ENCODE assay signal across 10 cellular contexts in the genomic region with DNA sequence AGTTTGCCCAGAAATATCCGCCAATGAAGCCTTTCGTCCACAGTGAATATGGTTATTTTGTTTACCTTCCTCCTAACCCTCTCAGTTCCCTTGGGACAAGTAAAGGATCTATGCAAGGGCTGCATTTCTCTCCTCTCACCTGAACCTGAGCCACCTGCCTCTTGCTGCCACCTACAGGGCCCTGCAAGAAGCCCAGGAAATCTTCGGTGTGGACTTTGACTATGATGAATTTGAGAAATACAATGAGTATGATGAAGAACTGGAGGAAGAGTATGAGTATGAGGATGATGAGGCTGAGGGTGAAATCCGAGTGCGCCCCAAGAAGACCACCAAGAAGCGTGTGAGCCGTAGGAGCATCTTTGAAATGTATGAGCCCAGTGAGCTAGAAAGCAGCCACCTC. TPM values are rescaled to one million over a fixed set of nuclear protein-coding genes. Genes with fewer than 3 reads are reported as not detected.
DNase-seq lines count a peak whose midpoint lies in the region; ATAC-seq and TF ChIP-seq lines count a peak whose summit lies in the region.
"Had no signal": no experiment of that assay in that cellular context is flagged by ENCODE, and none has a peak within 500 bp of the region (broad histone marks: within the 10 kb centered on the region; RNA-seq: fewer than 3 reads in every experiment).

No MANE protein-coding gene starts in this region.

- no peaks in the 10 kb centered on the region for H3K27me3 Mint-ChIP-seq in naive thymus-derived CD4-positive, alpha-beta T cell

- peaks cover 20 to 66% (median 30%) of the 10 kb centered on the region in 5 donors for H3K36me3 Mint-ChIP-seq in naive thymus-derived CD4-positive, alpha-beta T cell

- POLR2A ChIA-PET in naive thymus-derived CD4-positive, alpha-beta T cell (lab: Charles Lee): interaction anchor here (1.0 to 1.6 kb wide), 4 partner anchors 15 to 31 kb away, joined by 3 to 8 read pairs (median 6); partner anchors contain the start of genes BLTP2, SDF2 and SUPT6H

- H3K4me1 ChIP-seq in naive thymus-derived CD4-positive, alpha-beta T cell (ENCODE audit: control insufficient read depth in 2 of 2, insufficient read depth in 2 of 2, low read length in 2 of 2): no peaks in the 10 kb centered on the region
- H3K4me1 ChIP-seq: upper lobe of left lung had no signal

- H3K27me3 ChIP-seq in naive thymus-derived CD4-positive, alpha-beta T cell (ENCODE audit: control insufficient read depth in 2 of 2, insufficient read depth in 2 of 2, low read length in 2 of 2): no peaks in the 10 kb centered on the region
- H3K27me3 ChIP-seq: upper lobe of left lung had no signal

- intact Hi-C loops in naive thymus-derived CD4-positive, alpha-beta T cell (cut with micrococcal nuclease): loop anchor here (1.0 kb wide), 1 partner anchor 29 kb away; no protein-coding TSS in a partner anchor
- intact Hi-C loops in Right ventricle myocardium superior (cut with DNase I): no loop called here

- H3K27ac ChIP-seq in naive thymus-derived CD4-positive, alpha-beta T cell (ENCODE audit: low read depth, low read length): no peak overlapping the region
- H3K27ac ChIP-seq: upper lobe of left lung had no signal

- no peaks in the 10 kb centered on the region for H3K9me3 Mint-ChIP-seq in naive thymus-derived CD4-positive, alpha-beta T cell

- peaks cover 50 to 93% (median 63%) of the 10 kb centered on the region in 3 experiments for H3K36me3 ChIP-seq in naive thymus-derived CD4-positive, alpha-beta T cell (ENCODE audit: control insufficient read depth in 2 of 3, insufficient read depth in 3 of 3, low read length in 3 of 3)

- ATAC-seq in naive thymus-derived CD4-positive, alpha-beta T cell: peak; percentile 44
- ATAC-seq in Right ventricle myocardium superior (ENCODE audit: poor library complexity): no peak
- ATAC-seq in omental fat pad (ENCODE audit: low FRiP score): no peak
- ATAC-seq in HG02852 (IDR thresholded peaks at IDR 0.05; ENCODE audit: unreplicated experiment): no peak
- ATAC-seq: Right ventricle myocardium inferior had no signal

- in situ Hi-C loops in astrocyte of the spinal cord (cut with HindIII; ENCODE audit: low sequenced_read_pairs): no loop called here

- H3K9me3 ChIP-seq in naive thymus-derived CD4-positive, alpha-beta T cell (ENCODE audit: control insufficient read depth in 2 of 3, low read length in 3 of 3): no peaks in the 10 kb centered on the region
- H3K9me3 ChIP-seq: upper lobe of left lung had no signal

- H3K27ac Mint-ChIP-seq in naive thymus-derived CD4-positive, alpha-beta T cell: peak overlapping the region in 2 of 9 donors; percentile 31 to 39

- no peak overlapping the region for H3K4me3 ChIP-seq in astrocyte of the spinal cord (ENCODE audit: low read depth, low read length)
- no peak overlapping the region for H3K4me3 ChIP-seq in naive thymus-derived CD4-positive, alpha-beta T cell (ENCODE audit: low read length)
- H3K4me3 ChIP-seq: upper lobe of left lung had no signal

- peak in 2 of 3 experiments; percentile 16 to 53 for DNase-seq in NCI-H1417 (lab: John Stamatoyannopoulos, UW)
- DNase-seq in NCI-H1417 treated with DMSO at 0.1 percent for 48 hours (lab: John Stamatoyannopoulos, UW): no peak
- peak; percentile 25 for DNase-seq in M059J (ENCODE audit: low read depth)
- DNase-seq in astrocyte of the spinal cord (ENCODE audit: low read depth, low spot score): no peak
- no peak for DNase-seq in naive thymus-derived CD4-positive, alpha-beta T cell
- no peak for DNase-seq in Right ventricle myocardium superior
- no peak for DNase-seq in omental fat pad (ENCODE audit: low spot score)
- DNase-seq: upper lobe of left lung had no signal

- CTCF ChIA-PET in naive thymus-derived CD4-positive, alpha-beta T cell (lab: Charles Lee): interaction anchor here (0.8 to 1.4 kb wide), 3 partner anchors 32 to 181 kb away, joined by 3 to 4 read pairs (median 3); no protein-coding TSS in a partner anchor

- peak; percentile 28 for TF ChIP-seq CTCF in astrocyte of the spinal cord (IDR thresholded peaks at IDR 0.05; ENCODE audit: low read depth, low read length)
- TF ChIP-seq CTCF in omental fat pad (IDR thresholded peaks at IDR 0.05): no peak

- peaks cover 0 to 5% (median 0%) of the 10 kb centered on the region in 7 donors for H3K4me1 Mint-ChIP-seq in naive thymus-derived CD4-positive, alpha-beta T cell

- no peak overlapping the region for H3K4me3 Mint-ChIP-seq in naive thymus-derived CD4-positive, alpha-beta T cell

RNA-seq across cellular contexts. Expression of gene SUPT6H, which starts 14.0 kb away (rescaled TPM):
- 20.8 and 28.1 TPM in 2 replicates for total RNA-seq in M059J (2014; rRNA removed; shearing (Covaris generic))
- 100 to 1,000 TPM in 2 of 5 experiments, 10 to 100 TPM in 3; 91.2 to 132 (median 98.5) TPM for total RNA-seq in naive thymus-derived CD4-positive, alpha-beta T cell
- 10 to 100 TPM in 1 of 2 donors, 1 to 10 TPM in 1; 9.8 to 23.8 TPM for polyA plus RNA-seq in naive thymus-derived CD4-positive, alpha-beta T cell
- 38.8 TPM for total RNA-seq in Right ventricle myocardium superior
- 10 to 100 TPM; 51.9 to 98.8 (median 63.1) TPM for total RNA-seq in omental fat pad

RNA-seq across cellular contexts. Expression of gene SDF2, which starts 14.3 kb away (rescaled TPM):
- total RNA-seq in M059J (2014; rRNA removed; shearing (Covaris generic)): 74.0 and 81.7 TPM in 2 replicates
- total RNA-seq in naive thymus-derived CD4-positive, alpha-beta T cell: 10 to 100 TPM; 28.6 to 49.5 (median 43.8) TPM
- polyA plus RNA-seq in naive thymus-derived CD4-positive, alpha-beta T cell: 10 to 100 TPM; 52.1 to 85.2 TPM
- 26.4 TPM for total RNA-seq in Right ventricle myocardium superior
- 10 to 100 TPM; 38.2 to 44.4 (median 41.5) TPM for total RNA-seq in omental fat pad

RNA-seq across cellular contexts. Expression of gene BLTP2, which starts 31.0 kb away (rescaled TPM):
- 92.0 and 97.6 TPM in 2 replicates for total RNA-seq in M059J (2014; rRNA removed; shearing (Covaris generic))
- total RNA-seq in naive thymus-derived CD4-positive, alpha-beta T cell: 100 to 1,000 TPM; 143 to 163 (median 153) TPM
- polyA plus RNA-seq in naive thymus-derived CD4-positive, alpha-beta T cell: 10 to 100 TPM; 30.8 to 47.1 TPM
- total RNA-seq in Right ventricle myocardium superior: 69.2 TPM
- total RNA-seq in omental fat pad: 100 to 1,000 TPM; 113 to 141 (median 121) TPM

RNA-seq across cellular contexts. Expression of gene PROCA1, which starts 35.7 kb away (rescaled TPM):
- 0.84 and 1.3 TPM in 2 replicates for total RNA-seq in M059J (2014; rRNA removed; shearing (Covaris generic))
- 10 to 100 TPM in 2 of 5 experiments, 1 to 10 TPM in 3; 5.2 to 14.4 (median 7.3) TPM for total RNA-seq in naive thymus-derived CD4-positive, alpha-beta T cell
- 1 to 10 TPM in 1 of 2 donors, under 1 TPM in 1; 0.44 to 1.4 TPM for polyA plus RNA-seq in naive thymus-derived CD4-positive, alpha-beta T cell
- total RNA-seq in Right ventricle myocardium superior (1.3 TPM), omental fat pad (1 to 10 TPM; 1.2 to 6.0 (median 1.8) TPM)

RNA-seq across cellular contexts. Expression of gene RAB34, which starts 41.7 kb away (rescaled TPM):
- total RNA-seq in M059J (2014; rRNA removed; shearing (Covaris generic)): 27.3 and 32.1 TPM in 2 replicates
- total RNA-seq in naive thymus-derived CD4-positive, alpha-beta T cell: 10 to 100 TPM; 11.0 to 50.2 (median 16.4) TPM
- polyA plus RNA-seq in naive thymus-derived CD4-positive, alpha-beta T cell: 10 to 100 TPM; 12.2 to 19.2 TPM
- total RNA-seq in Right ventricle myocardium superior (14.5 TPM), omental fat pad (100 to 1,000 TPM in 2 of 4 donors, 10 to 100 TPM in 2; 90.4 to 112 (median 101) TPM)

Comparison
In these comparisons a context has a peak if more than half of its experiments do, and no peak if none do; other contexts are left out.
1. DNase-seq: peak in NCI-H1417 (2 of 3) and M059J (single experiment); none in NCI-H1417 treated with DMSO at 0.1 percent for 48 hours (single experiment), astrocyte of the spinal cord (single experiment), naive thymus-derived CD4-positive, alpha-beta T cell (0 of 9), Right ventricle myocardium superior (single experiment) and omental fat pad (single experiment).